ENCODE assay signal across 17 cellular contexts in genomic region chr1:26726784-26727183, GRCh38. TPM values are rescaled to one million over a fixed set of nuclear protein-coding genes. Genes with fewer than 3 reads are reported as not detected.
DNase-seq lines count a peak whose midpoint lies in the region; ATAC-seq, FAIRE-seq and TF ChIP-seq lines count a peak whose summit lies in the region.
"Had no signal": no experiment of that assay in that cellular context is flagged by ENCODE, and none has a peak within 500 bp of the region (broad histone marks: within the 10 kb centered on the region; RNA-seq: fewer than 3 reads in every experiment).

No MANE protein-coding gene starts in this region.

- H4K20me1 ChIP-seq in HepG2 (ENCODE audit: insufficient read depth, low read length) = peaks cover 50% of the 10 kb centered on the region

- no peaks in the 10 kb centered on the region for H3K9me3 Mint-ChIP-seq in activated CD4-positive, alpha-beta memory T cell treated with anti-CD3 and anti-CD28 coated beads for 36 hours
- no peaks in the 10 kb centered on the region for H3K9me3 Mint-ChIP-seq in type B pancreatic cell
- H3K9me3 Mint-ChIP-seq: dendritic cell treated with granulocyte-macrophage colony-stimulating factor and Interleukin-4, amounts not matched to agents 40 ng/mL and 50 ng/mL, for 4 days had no signal

- TF ChIP-seq POLR2A in HepG2 (IDR thresholded peaks at IDR 0.05; ENCODE audit: insufficient read depth in 1 of 2, low read depth in 2 of 2, low read length in 2 of 2) (no peak), right lobe of liver (IDR thresholded peaks at IDR 0.05) (no peak)

- H3K79me2 ChIP-seq in HepG2 (ENCODE audit: insufficient read depth, low read length) = peaks cover 73% of the 10 kb centered on the region

- H2AFZ ChIP-seq in HepG2 (ENCODE audit: low read length) = no peak overlapping the region

- H3K9ac ChIP-seq in HepG2 (ENCODE audit: insufficient read depth, low read depth, low read length) = no peak overlapping the region

- no peak overlapping the region for H3K4me3 Mint-ChIP-seq in activated CD4-positive, alpha-beta memory T cell treated with anti-CD3 and anti-CD28 coated beads for 36 hours
- no peak overlapping the region for H3K4me3 Mint-ChIP-seq in type B pancreatic cell
- H3K4me3 Mint-ChIP-seq: dendritic cell treated with granulocyte-macrophage colony-stimulating factor and Interleukin-4, amounts not matched to agents 40 ng/mL and 50 ng/mL, for 4 days had no signal

- peak overlapping the region; percentile 59 for H3K27ac Mint-ChIP-seq in activated CD4-positive, alpha-beta memory T cell treated with anti-CD3 and anti-CD28 coated beads for 36 hours
- peak overlapping the region; percentile 32 for H3K27ac Mint-ChIP-seq in type B pancreatic cell
- H3K27ac Mint-ChIP-seq: dendritic cell treated with granulocyte-macrophage colony-stimulating factor and Interleukin-4, amounts not matched to agents 40 ng/mL and 50 ng/mL, for 4 days had no signal

- no peak for FAIRE-seq in HepG2 (lab: Jason Lieb, UNC)
- FAIRE-seq in pancreas (lab: Jason Lieb, UNC) = no peak

- POLR2A ChIA-PET in HepG2 (lab: Yijun Ruan, JAX) = no interaction called here
- POLR2A ChIA-PET in activated CD4-positive, alpha-beta memory T cell treated with anti-CD3 and anti-CD28 coated beads for 36 hours (lab: Charles Lee) = interaction anchor here (0.6 to 4.0 kb wide), 4 partner anchors 13 to 28 kb away, joined by 3 to 19 read pairs (median 6); no protein-coding TSS in a partner anchor

- TF ChIP-seq EP300 in HepG2 (IDR thresholded peaks at IDR 0.05; ENCODE audit: low read depth in 2 of 2, low read length in 2 of 2) (no peak), HepG2 (CRISPR knock-in tag; IDR thresholded peaks at IDR 0.05; ENCODE audit: borderline replicate concordance) (no peak)

- H3K27me3 ChIP-seq in HepG2 (ENCODE audit: control insufficient read depth in 1 of 2, insufficient read depth in 2 of 2, low read length in 2 of 2) (no peaks in the 10 kb centered on the region), right lobe of liver (no peaks in the 10 kb centered on the region), lung (ENCODE audit: control insufficient read depth, insufficient read depth) (no peaks in the 10 kb centered on the region), pancreas (no peaks in the 10 kb centered on the region)
- H3K27me3 ChIP-seq: esophagus squamous epithelium, stomach had no signal

- H3K4me1 ChIP-seq in HepG2 (ENCODE audit: insufficient read depth, low read length) (peaks cover 53% of the 10 kb centered on the region), right lobe of liver (peaks cover 3 to 52% (median 23%) of the 10 kb centered on the region in 4 donors), lung (ENCODE audit: control insufficient read depth in 2 of 2, insufficient read depth in 2 of 2, low read length in 2 of 2) (peaks cover 17 to 56% of the 10 kb centered on the region in 2 donors), pancreas (peaks cover 24 to 49% (median 40%) of the 10 kb centered on the region in 3 donors)

- H3K27ac ChIP-seq in HepG2 (ENCODE audit: extremely low read length, insufficient read depth, low read length) (no peak overlapping the region), right lobe of liver (no peak overlapping the region), lung (ENCODE audit: low read depth in 1 of 2, low read length in 1 of 2) (no peak overlapping the region), pancreas (no peak overlapping the region)

- TF ChIP-seq CTCF in HepG2 (CRISPR knock-in tag; IDR thresholded peaks at IDR 0.05) = no peak
- no peak for TF ChIP-seq CTCF in right lobe of liver (IDR thresholded peaks at IDR 0.05)
- TF ChIP-seq CTCF in lung (IDR thresholded peaks at IDR 0.05; ENCODE audit: control extremely low read depth, extremely low read depth) = no peak
- TF ChIP-seq CTCF in type B pancreatic cell (conservative IDR thresholded peaks at IDR 0.05) = no peak
- no peak for TF ChIP-seq CTCF in pancreas (IDR thresholded peaks at IDR 0.05)

- H3K27me3 Mint-ChIP-seq in activated CD4-positive, alpha-beta memory T cell treated with anti-CD3 and anti-CD28 coated beads for 36 hours = no peaks in the 10 kb centered on the region
- no peaks in the 10 kb centered on the region for H3K27me3 Mint-ChIP-seq in type B pancreatic cell
- H3K27me3 Mint-ChIP-seq: dendritic cell treated with granulocyte-macrophage colony-stimulating factor and Interleukin-4, amounts not matched to agents 40 ng/mL and 50 ng/mL, for 4 days had no signal

- DNase-seq in HepG2 (ENCODE audit: low spot score) (peak; percentile 20), right lobe of liver (no peak), lung (ENCODE audit: low spot score) (no peak), type B pancreatic cell (ENCODE audit: extremely low spot score, unreplicated experiment) (no peak), amniotic stem cell (lab: John Stamatoyannopoulos, UW) (no peak), pancreas (no peak)
- no peak for DNase-seq in activated CD4-positive, alpha-beta memory T cell treated with anti-CD3 and anti-CD28 coated beads for 36 hours
- DNase-seq: DMS 273 treated with DMSO at 0.1 percent for 48 hours, esophagus squamous epithelium, head of caudate nucleus, islet precursor cell, NCI-H1048, NCI-H774, stomach, SW 1271 had no signal

- in situ Hi-C loops in HepG2 (cut with HindIII; ENCODE audit: extremely low pct_ligation_motif_present, low pct_unique_long_range_greater_than_20kb) = no loop called here

- no TSS peak for BruUV-seq in HepG2 (replicated peaks; lab: Mats Ljungman, UMichigan)

- H3K36me3 ChIP-seq in HepG2 (replicated peaks in 1 of 2; ENCODE audit: control insufficient read depth in 1 of 2, insufficient read depth in 2 of 2, low read length in 2 of 2) (peaks cover 13 to 28% of the 10 kb centered on the region in 2 experiments), right lobe of liver (peaks cover 0 to 20% (median 9%) of the 10 kb centered on the region in 4 donors), lung (ENCODE audit: control insufficient read depth in 2 of 2, insufficient read depth in 2 of 2, low read length in 2 of 2) (peaks cover 2 to 13% of the 10 kb centered on the region in 2 donors), pancreas (peaks cover 0 to 16% (median 2%) of the 10 kb centered on the region in 3 donors)

- H3K4me2 ChIP-seq in HepG2 (ENCODE audit: low read depth, low read length) = no peak overlapping the region

- CTCF ChIA-PET in HepG2 (lab: Yijun Ruan, JAX; ENCODE audit: low intra/inter-chr PET ratio, low total read pairs) = no interaction called here
- CTCF ChIA-PET in activated CD4-positive, alpha-beta memory T cell treated with anti-CD3 and anti-CD28 coated beads for 36 hours (lab: Charles Lee) = interaction anchor here (2.1 to 2.4 kb wide), 2 partner anchors 49 to 125 kb away, joined by 6 to 7 read pairs; no protein-coding TSS in a partner anchor

- intact Hi-C loops in HepG2 (cut with micrococcal nuclease; ENCODE audit: unreplicated experiment) (no loop called here), right lobe of liver (cut with DNase I) (no loop called here), pancreas (cut with DNase I) (no loop called here)
- intact Hi-C loops in activated CD4-positive, alpha-beta memory T cell treated with anti-CD3 and anti-CD28 coated beads for 36 hours (cut with micrococcal nuclease) = no loop called here

- no peak overlapping the region for H3K4me3 ChIP-seq in HepG2 (replicated peaks in 1 of 3; ENCODE audit: insufficient read depth in 1 of 3, low read depth in 2 of 3, low read length in 3 of 3)
- H3K4me3 ChIP-seq in right lobe of liver = no peak overlapping the region
- no peak overlapping the region for H3K4me3 ChIP-seq in lung
- H3K4me3 ChIP-seq in pancreas = no peak overlapping the region
- H3K4me3 ChIP-seq: esophagus squamous epithelium, stomach had no signal

- ATAC-seq in HepG2 (no peak), right lobe of liver (no peak), lung (ENCODE audit: insufficient read depth, low FRiP score) (peak; percentile 28), pancreas (no peak), GM19324 (IDR thresholded peaks at IDR 0.05; ENCODE audit: low FRiP score, unreplicated experiment) (no peak)

- peaks cover 95% of the 10 kb centered on the region for H3K4me1 Mint-ChIP-seq in activated CD4-positive, alpha-beta memory T cell treated with anti-CD3 and anti-CD28 coated beads for 36 hours (ENCODE audit: low read depth)
- H3K4me1 Mint-ChIP-seq in type B pancreatic cell (ENCODE audit: unreplicated experiment) = peaks cover 64% of the 10 kb centered on the region

- TF ChIP-seq RAD21 in HepG2 (CRISPR knock-in tag; IDR thresholded peaks at IDR 0.05) = no peak

- H3K9me3 ChIP-seq in HepG2 (ENCODE audit: low read length) (no peaks in the 10 kb centered on the region), right lobe of liver (no peaks in the 10 kb centered on the region), lung (ENCODE audit: control insufficient read depth in 2 of 2, insufficient read depth in 1 of 2, low read length in 1 of 2) (no peaks in the 10 kb centered on the region), pancreas (no peaks in the 10 kb centered on the region)
- H3K9me3 ChIP-seq: esophagus squamous epithelium, stomach had no signal

- WGBS in HepG2 (ENCODE audit: low lambda C conversion rate) = 100% methylated on average over 1 of the region's 1 CpG
- 82% methylated on average over 1 of the region's 1 CpG for WGBS in right lobe of liver (ENCODE audit: insufficient coverage, low coverage, low lambda C conversion rate, missing lambda C conversion rate)
- WGBS in lung, 2 donors = 86 to 91% methylated on average over 1 of the region's 1 CpG
- 73 to 75% methylated on average over 1 of the region's 1 CpG for WGBS in pancreas, 2 donors

- H3K36me3 Mint-ChIP-seq in activated CD4-positive, alpha-beta memory T cell treated with anti-CD3 and anti-CD28 coated beads for 36 hours = peaks cover 20% of the 10 kb centered on the region
- peaks cover 10% of the 10 kb centered on the region for H3K36me3 Mint-ChIP-seq in type B pancreatic cell

RNA-seq across cellular contexts. Expression of gene ARID1A, which starts 31.0 kb away (rescaled TPM):
- total RNA-seq in HepG2 (2016; rRNA removed; fragmentation: Illumina TruSeq; extraction: Trizol) (11.9 and 18.4 TPM in 2 replicates), right lobe of liver (10 to 100 TPM; 22.2 to 36.4 (median 29.4) TPM), lung (100 to 1,000 TPM in 1 of 2 donors, 10 to 100 TPM in 1; 71.2 to 119 TPM), type B pancreatic cell (ENCODE audit: low replicate concordance) (106 and 121 TPM in 2 replicates), pancreas (10 to 100 TPM; 24.0 to 39.9 (median 27.4) TPM)
- total RNA-seq in HepG2 (2016; cell fraction: cytosol; rRNA removed; fragmentation: Illumina TruSeq; extraction: Trizol; ENCODE audit: low read depth) = 4.1 and 5.0 TPM in 2 replicates
- total RNA-seq in HepG2 (2016; cell fraction: insoluble cytoplasmic fraction; rRNA removed; fragmentation: Illumina TruSeq; extraction: Trizol) = 10.4 and 13.8 TPM in 2 replicates
- total RNA-seq in HepG2 (2016; cell fraction: membrane; rRNA removed; fragmentation: Illumina TruSeq; extraction: Trizol) = 10.6 and 11.3 TPM in 2 replicates
- total RNA-seq in HepG2 (2016; cell fraction: nucleus; rRNA removed; fragmentation: Illumina TruSeq; extraction: Trizol) = 20.9 and 30.6 TPM in 2 replicates
- polyA plus RNA-seq in HepG2 (2011; rRNA removed) (12.3 and 15.9 TPM in 2 replicates), lung (10 to 100 TPM; 16.1 to 28.9 TPM), pancreas (10 to 100 TPM; 14.8 to 18.5 TPM)
- 6.7 and 7.1 TPM in 2 replicates for polyA plus RNA-seq in HepG2 (2011; cell fraction: cytosol; rRNA removed)
- polyA plus RNA-seq in HepG2 (2011; cell fraction: nucleus; rRNA removed) = 34.6 and 44.4 TPM in 2 replicates
- polyA plus RNA-seq in HepG2 (2012) = 22.4 and 26.3 TPM in 2 replicates
- polyA plus RNA-seq in HepG2 (2016; cell fraction: cytosol; fragmentation: Illumina TruSeq; extraction: Trizol; ENCODE audit: low read depth) = 0.76 and 0.82 TPM in 2 replicates
- 19.7 and 29.5 TPM in 2 replicates for polyA plus RNA-seq in HepG2 (2016; cell fraction: insoluble cytoplasmic fraction; fragmentation: Illumina TruSeq; extraction: Trizol; ENCODE audit: low read depth)
- polyA plus RNA-seq in HepG2 (2016; cell fraction: membrane; fragmentation: Illumina TruSeq; extraction: Trizol; ENCODE audit: low read depth) = 1.7 and 2.3 TPM in 2 replicates
- polyA plus RNA-seq in HepG2 (2016; cell fraction: nucleus; fragmentation: Illumina TruSeq; extraction: Trizol; ENCODE audit: insufficient read depth, low read depth) = 63.3 and 66.4 TPM in 2 replicates
- 17.9 and 25.6 TPM in 2 replicates for polyA minus RNA-seq in HepG2 (2011; rRNA and poly(A)+ RNA removed; ENCODE audit: low replicate concordance)
- polyA minus RNA-seq in HepG2 (2011; cell fraction: cytosol; rRNA and poly(A)+ RNA removed) = 22.4 and 28.0 TPM in 2 replicates
- 25.2 and 31.6 TPM in 2 replicates for polyA minus RNA-seq in HepG2 (2011; cell fraction: nucleus; rRNA and poly(A)+ RNA removed)
- total RNA-seq in activated CD4-positive, alpha-beta memory T cell treated with anti-CD3 and anti-CD28 coated beads for 36 hours = 10 to 100 TPM; 64.3 to 67.8 TPM
